In the genomic region with DNA sequence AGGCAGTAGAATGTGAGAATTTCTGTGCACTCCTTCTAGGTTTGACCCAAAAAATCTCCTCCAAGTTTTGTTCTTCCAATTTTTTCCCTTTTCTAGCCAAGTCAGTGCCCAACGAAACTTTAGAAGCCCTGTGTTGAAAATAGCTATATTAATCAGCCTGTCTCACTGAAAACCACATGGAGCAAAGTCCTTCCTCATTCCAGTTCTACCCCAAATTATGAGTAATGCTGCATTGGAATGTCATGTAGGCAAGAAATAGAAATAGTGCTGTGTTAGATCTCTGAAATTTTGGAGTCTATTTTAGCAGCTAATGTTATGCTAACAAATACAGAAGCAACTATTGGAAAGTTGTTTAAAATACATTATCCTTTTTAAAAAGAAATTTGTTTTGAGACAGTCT, we compare ENCODE assay signal across 19 cellular contexts.
A peak's percentile ranks its signal among the peaks of the same experiment; 100 is the strongest.
DNase-seq lines count a peak whose midpoint lies in the region; ATAC-seq and TF ChIP-seq lines count a peak whose summit lies in the region.
"Had no signal": no experiment of that assay in that cellular context is flagged by ENCODE, and none has a peak within 500 bp of the region (broad histone marks: within the 10 kb centered on the region; RNA-seq: fewer than 3 reads in every experiment).

No MANE protein-coding gene starts in this region.

- no peak for TF ChIP-seq POLR2A in erythroblast (IDR thresholded peaks at IDR 0.05; ENCODE audit: low read length)

- no peak overlapping the region for H3K4me3 ChIP-seq in fibroblast of lung (replicated peaks in 1 of 4; ENCODE audit: control extremely low read depth in 1 of 4, insufficient read depth in 1 of 4, low read depth in 3 of 4, low read length in 4 of 4)
- H3K4me3 ChIP-seq: gastroesophageal sphincter, spleen, tibial artery had no signal

- H3K4me2 ChIP-seq in fibroblast of lung (ENCODE audit: extremely low read depth, insufficient read depth, low read length) = no peak overlapping the region

- H2AFZ ChIP-seq in fibroblast of lung (ENCODE audit: low read length) = no peak overlapping the region

- no peaks in the 10 kb centered on the region for H3K36me3 ChIP-seq in fibroblast of lung (ENCODE audit: control insufficient read depth, insufficient read depth, low read length)
- H3K36me3 ChIP-seq: gastroesophageal sphincter, spleen, tibial artery had no signal

- no peak for TF ChIP-seq CTCF in fibroblast of lung (conservative IDR thresholded peaks at IDR 0.05 in 1 of 2, IDR thresholded peaks at IDR 0.05 in 1 of 2; ENCODE audit: low read depth in 1 of 2, low read length in 2 of 2)

- no peak overlapping the region for H3K9ac ChIP-seq in fibroblast of lung (ENCODE audit: insufficient read depth, low read length)

- H3K4me1 ChIP-seq in fibroblast of lung (ENCODE audit: control insufficient read depth, extremely low read depth, insufficient read depth, low read length) = no peaks in the 10 kb centered on the region
- H3K4me1 ChIP-seq: gastroesophageal sphincter, spleen had no signal

- no peaks in the 10 kb centered on the region for H3K9me3 ChIP-seq in fibroblast of lung (ENCODE audit: control insufficient read depth, insufficient read depth, low read depth, low read length)
- H3K9me3 ChIP-seq: gastroesophageal sphincter, spleen, tibial artery had no signal

- no peaks in the 10 kb centered on the region for H3K27me3 ChIP-seq in fibroblast of lung (ENCODE audit: control insufficient read depth, insufficient read depth, low read length)
- H3K27me3 ChIP-seq: gastroesophageal sphincter, spleen, tibial artery had no signal

- DNase-seq in HK-2 (ENCODE audit: unreplicated experiment) (peak; percentile 6), fibroblast of lung (ENCODE audit: low read depth in 2 of 2) (peak; percentile 18 to 56), stromal cell of bone marrow (ENCODE audit: low read depth) (peak; percentile 57), HuH-7 (ENCODE audit: low spot score) (no peak), NCI-H345 treated with DMSO at 0.1 percent for 48 hours (lab: John Stamatoyannopoulos, UW; ENCODE audit: unreplicated experiment) (no peak), erythroblast (lab: John Stamatoyannopoulos, UW) (no peak)
- DNase-seq: activated CD8-positive, alpha-beta T cell treated with anti-CD3 and anti-CD28 coated beads, Interleukin-2, amount 10 ng/mL, durations not matched to agents 7 days and 5 days; activated naive CD8-positive, alpha-beta T cell treated with anti-CD3 and anti-CD28 coated beads, Interleukin-2, amount 10 ng/mL, durations not matched to agents 7 days and 5 days; C1 segment of cervical spinal cord; KBM-7; naive B cell; NCI-H1417; NCI-H2171 treated with DMSO at 0.1 percent for 48 hours; spleen; T-cell; tibial artery had no signal

- no peak overlapping the region for H3K27ac ChIP-seq in fibroblast of lung (ENCODE audit: insufficient read depth, low read length)
- H3K27ac ChIP-seq: gastroesophageal sphincter, RWPE1, spleen, tibial artery had no signal

- no peaks in the 10 kb centered on the region for H4K20me1 ChIP-seq in fibroblast of lung (ENCODE audit: control insufficient read depth, extremely low read depth, insufficient read depth, low read length)

- H3K79me2 ChIP-seq in fibroblast of lung (ENCODE audit: control insufficient read depth, insufficient read depth, low read length) = no peaks in the 10 kb centered on the region

- peak; percentile 71 for ATAC-seq in SK-N-SH treated with all-trans-retinoic acid at 6 μM for 48 hours
- ATAC-seq: activated CD8-positive, alpha-beta T cell treated with anti-CD3 and anti-CD28 coated beads, Interleukin-2, amount 10 ng/mL, durations not matched to agents 7 days and 5 days; gastroesophageal sphincter; T-cell had no signal

TF ChIP-seq in SK-N-SH treated with all-trans-retinoic acid at 6 μM for 48 hours, 23 proteins besides CTCF, POLR2A, EP300 and RAD21:
- TF ChIP-seq, protein P1, sequence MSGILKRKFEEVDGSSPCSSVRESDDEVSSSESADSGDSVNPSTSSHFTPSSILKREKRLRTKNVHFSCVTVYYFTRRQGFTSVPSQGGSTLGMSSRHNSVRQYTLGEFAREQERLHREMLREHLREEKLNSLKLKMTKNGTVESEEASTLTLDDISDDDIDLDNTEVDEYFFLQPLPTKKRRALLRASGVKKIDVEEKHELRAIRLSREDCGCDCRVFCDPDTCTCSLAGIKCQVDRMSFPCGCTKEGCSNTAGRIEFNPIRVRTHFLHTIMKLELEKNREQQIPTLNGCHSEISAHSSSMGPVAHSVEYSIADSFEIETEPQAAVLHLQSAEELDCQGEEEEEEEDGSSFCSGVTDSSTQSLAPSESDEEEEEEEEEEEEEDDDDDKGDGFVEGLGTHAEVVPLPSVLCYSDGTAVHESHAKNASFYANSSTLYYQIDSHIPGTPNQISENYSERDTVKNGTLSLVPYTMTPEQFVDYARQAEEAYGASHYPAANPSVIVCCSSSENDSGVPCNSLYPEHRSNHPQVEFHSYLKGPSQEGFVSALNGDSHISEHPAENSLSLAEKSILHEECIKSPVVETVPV (CRISPR knock-in tag; IDR thresholded peaks at IDR 0.05) = no peak
- no peak for TF ChIP-seq RARB (CRISPR knock-in tag; IDR thresholded peaks at IDR 0.05)
- TF ChIP-seq ISL1 (CRISPR knock-in tag; IDR thresholded peaks at IDR 0.05) = no peak
- TF ChIP-seq, protein P2, sequence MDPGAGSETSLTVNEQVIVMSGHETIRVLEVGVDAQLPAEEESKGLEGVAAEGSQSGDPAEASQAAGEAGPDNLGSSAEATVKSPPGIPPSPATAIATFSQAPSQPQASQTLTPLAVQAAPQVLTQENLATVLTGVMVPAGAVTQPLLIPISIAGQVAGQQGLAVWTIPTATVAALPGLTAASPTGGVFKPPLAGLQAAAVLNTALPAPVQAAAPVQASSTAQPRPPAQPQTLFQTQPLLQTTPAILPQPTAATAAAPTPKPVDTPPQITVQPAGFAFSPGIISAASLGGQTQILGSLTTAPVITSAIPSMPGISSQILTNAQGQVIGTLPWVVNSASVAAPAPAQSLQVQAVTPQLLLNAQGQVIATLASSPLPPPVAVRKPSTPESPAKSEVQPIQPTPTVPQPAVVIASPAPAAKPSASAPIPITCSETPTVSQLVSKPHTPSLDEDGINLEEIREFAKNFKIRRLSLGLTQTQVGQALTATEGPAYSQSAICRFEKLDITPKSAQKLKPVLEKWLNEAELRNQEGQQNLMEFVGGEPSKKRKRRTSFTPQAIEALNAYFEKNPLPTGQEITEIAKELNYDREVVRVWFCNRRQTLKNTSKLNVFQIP (CRISPR knock-in tag; IDR thresholded peaks at IDR 0.05; ENCODE audit: borderline replicate concordance, low read depth) = no peak
- TF ChIP-seq, protein P3, sequence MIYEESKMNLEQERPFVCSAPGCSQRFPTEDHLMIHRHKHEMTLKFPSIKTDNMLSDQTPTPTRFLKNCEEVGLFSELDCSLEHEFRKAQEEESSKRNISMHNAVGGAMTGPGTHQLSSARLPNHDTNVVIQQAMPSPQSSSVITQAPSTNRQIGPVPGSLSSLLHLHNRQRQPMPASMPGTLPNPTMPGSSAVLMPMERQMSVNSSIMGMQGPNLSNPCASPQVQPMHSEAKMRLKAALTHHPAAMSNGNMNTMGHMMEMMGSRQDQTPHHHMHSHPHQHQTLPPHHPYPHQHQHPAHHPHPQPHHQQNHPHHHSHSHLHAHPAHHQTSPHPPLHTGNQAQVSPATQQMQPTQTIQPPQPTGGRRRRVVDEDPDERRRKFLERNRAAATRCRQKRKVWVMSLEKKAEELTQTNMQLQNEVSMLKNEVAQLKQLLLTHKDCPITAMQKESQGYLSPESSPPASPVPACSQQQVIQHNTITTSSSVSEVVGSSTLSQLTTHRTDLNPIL (CRISPR knock-in tag; IDR thresholded peaks at IDR 0.05; ENCODE audit: low read depth) = no peak
- no peak for TF ChIP-seq ZFP3 (CRISPR knock-in tag; IDR thresholded peaks at IDR 0.05)
- TF ChIP-seq SNAI2 (CRISPR knock-in tag; IDR thresholded peaks at IDR 0.05) = no peak
- TF ChIP-seq ARNTL (CRISPR knock-in tag; IDR thresholded peaks at IDR 0.05; ENCODE audit: borderline replicate concordance, low read depth) = no peak
- TF ChIP-seq ZNF8 (CRISPR knock-in tag; IDR thresholded peaks at IDR 0.05) = no peak
- TF ChIP-seq TCF4 (CRISPR knock-in tag; IDR thresholded peaks at IDR 0.05; ENCODE audit: borderline replicate concordance) = no peak
- no peak for TF ChIP-seq OSR1 (CRISPR knock-in tag; IDR thresholded peaks at IDR 0.05)
- TF ChIP-seq CSDC2 (CRISPR knock-in tag; IDR thresholded peaks at IDR 0.05) = no peak
- no peak for TF ChIP-seq ZNF565 (CRISPR knock-in tag; conservative IDR thresholded peaks at IDR 0.05; ENCODE audit: low read depth)
- TF ChIP-seq, protein P4, sequence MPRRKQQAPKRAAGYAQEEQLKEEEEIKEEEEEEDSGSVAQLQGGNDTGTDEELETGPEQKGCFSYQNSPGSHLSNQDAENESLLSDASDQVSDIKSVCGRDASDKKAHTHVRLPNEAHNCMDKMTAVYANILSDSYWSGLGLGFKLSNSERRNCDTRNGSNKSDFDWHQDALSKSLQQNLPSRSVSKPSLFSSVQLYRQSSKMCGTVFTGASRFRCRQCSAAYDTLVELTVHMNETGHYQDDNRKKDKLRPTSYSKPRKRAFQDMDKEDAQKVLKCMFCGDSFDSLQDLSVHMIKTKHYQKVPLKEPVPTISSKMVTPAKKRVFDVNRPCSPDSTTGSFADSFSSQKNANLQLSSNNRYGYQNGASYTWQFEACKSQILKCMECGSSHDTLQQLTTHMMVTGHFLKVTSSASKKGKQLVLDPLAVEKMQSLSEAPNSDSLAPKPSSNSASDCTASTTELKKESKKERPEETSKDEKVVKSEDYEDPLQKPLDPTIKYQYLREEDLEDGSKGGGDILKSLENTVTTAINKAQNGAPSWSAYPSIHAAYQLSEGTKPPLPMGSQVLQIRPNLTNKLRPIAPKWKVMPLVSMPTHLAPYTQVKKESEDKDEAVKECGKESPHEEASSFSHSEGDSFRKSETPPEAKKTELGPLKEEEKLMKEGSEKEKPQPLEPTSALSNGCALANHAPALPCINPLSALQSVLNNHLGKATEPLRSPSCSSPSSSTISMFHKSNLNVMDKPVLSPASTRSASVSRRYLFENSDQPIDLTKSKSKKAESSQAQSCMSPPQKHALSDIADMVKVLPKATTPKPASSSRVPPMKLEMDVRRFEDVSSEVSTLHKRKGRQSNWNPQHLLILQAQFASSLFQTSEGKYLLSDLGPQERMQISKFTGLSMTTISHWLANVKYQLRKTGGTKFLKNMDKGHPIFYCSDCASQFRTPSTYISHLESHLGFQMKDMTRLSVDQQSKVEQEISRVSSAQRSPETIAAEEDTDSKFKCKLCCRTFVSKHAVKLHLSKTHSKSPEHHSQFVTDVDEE (CRISPR knock-in tag; IDR thresholded peaks at IDR 0.05) = no peak

Comparison
In these comparisons a context has a peak if more than half of its experiments do, and no peak if none do; other contexts are left out.
1. DNase-seq: peak in HK-2 (single experiment), fibroblast of lung (2 of 2) and stromal cell of bone marrow (single experiment); none in HuH-7 (single experiment), NCI-H345 treated with DMSO at 0.1 percent for 48 hours (single experiment) and erythroblast (0 of 2).